Comparison of ENCODE assay signal across 18 cellular contexts in the genomic region with DNA sequence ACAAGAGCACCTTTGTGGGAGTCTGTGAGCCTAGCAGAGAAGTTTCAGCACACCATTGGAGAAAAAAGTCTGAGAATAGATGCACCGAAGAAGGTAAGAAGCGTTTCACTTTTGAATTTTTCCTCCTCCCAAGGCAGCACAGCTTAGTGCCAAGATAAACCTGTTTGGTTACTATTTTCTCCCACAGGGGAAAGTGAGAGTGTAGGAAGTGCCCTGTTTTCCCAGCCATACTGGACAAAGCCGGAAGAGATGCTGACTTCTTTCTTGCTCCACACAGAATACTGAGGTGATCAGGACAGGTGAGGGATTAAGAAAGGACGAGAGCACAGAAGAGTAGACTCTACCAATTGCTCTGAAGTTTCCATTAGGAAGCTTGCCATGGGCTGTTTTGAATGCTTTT.
"Had no signal": no experiment of that assay in that cellular context is flagged by ENCODE, and none has a peak within 500 bp of the region (broad histone marks: within the 10 kb centered on the region; RNA-seq: fewer than 3 reads in every experiment).

No MANE protein-coding gene starts in this region.

- ATAC-seq: left ventricle myocardium superior; natural killer cell; stimulated activated naive B cell treated with anti-CD40 and anti-IgM and Interleukin-4, amounts not matched to agents 10 μg/mL and 1 μg/mL and 100 μg/mL, for 72 hours had no signal

- H3K27me3 ChIP-seq: hepatocyte, right atrium auricular region, thyroid gland had no signal

- H3K27ac Mint-ChIP-seq: activated naive CD8-positive, alpha-beta T cell treated with anti-CD3 and anti-CD28 coated beads, Interleukin-2, amount 10 ng/mL, durations not matched to agents 7 days and 5 days; natural killer cell; stimulated activated naive B cell treated with anti-CD40 and anti-IgM and Interleukin-4, amounts not matched to agents 10 μg/mL and 1 μg/mL and 100 μg/mL, for 72 hours had no signal

- H2AFZ ChIP-seq: hepatocyte had no signal

- H3K27me3 Mint-ChIP-seq: activated naive CD8-positive, alpha-beta T cell treated with anti-CD3 and anti-CD28 coated beads, Interleukin-2, amount 10 ng/mL, durations not matched to agents 7 days and 5 days; stimulated activated naive B cell treated with anti-CD40 and anti-IgM and Interleukin-4, amounts not matched to agents 10 μg/mL and 1 μg/mL and 100 μg/mL, for 72 hours had no signal

- H3K9me3 ChIP-seq: right atrium auricular region, thyroid gland had no signal

- H3K4me1 Mint-ChIP-seq: activated naive CD8-positive, alpha-beta T cell treated with anti-CD3 and anti-CD28 coated beads, Interleukin-2, amount 10 ng/mL, durations not matched to agents 7 days and 5 days; natural killer cell; stimulated activated naive B cell treated with anti-CD40 and anti-IgM and Interleukin-4, amounts not matched to agents 10 μg/mL and 1 μg/mL and 100 μg/mL, for 72 hours had no signal

- H3K4me2 ChIP-seq: hepatocyte had no signal

- H3K36me3 ChIP-seq: right atrium auricular region, thyroid gland had no signal

- H3K4me3 Mint-ChIP-seq: activated naive CD8-positive, alpha-beta T cell treated with anti-CD3 and anti-CD28 coated beads, Interleukin-2, amount 10 ng/mL, durations not matched to agents 7 days and 5 days; endodermal cell; natural killer cell; stimulated activated naive B cell treated with anti-CD40 and anti-IgM and Interleukin-4, amounts not matched to agents 10 μg/mL and 1 μg/mL and 100 μg/mL, for 72 hours had no signal

- DNase-seq: activated CD4-positive, alpha-beta T cell treated with anti-CD3 and anti-CD28 coated beads for 1 hour; activated CD4-positive, alpha-beta T cell treated with anti-CD3 and anti-CD28 coated beads, Interleukin-2, amount 50 U/mL, for 4 hours; activated naive CD4-positive, alpha-beta T cell; activated naive CD8-positive, alpha-beta T cell treated with anti-CD3 and anti-CD28 coated beads, Interleukin-2, amount 10 ng/mL, durations not matched to agents 7 days and 5 days; activated T-cell treated with anti-CD3 and anti-CD28 coated beads for 4 hours; dorsolateral prefrontal cortex; endodermal cell; erythroblast; kidney; left ventricle myocardium superior; mesenchymal stem cell; natural killer cell; nucleus accumbens; stimulated activated CD4-positive, alpha-beta T cell treated with anti-CD3 and anti-CD28 coated beads, Interleukin-2, amount 100 ng/mL, for 48 hours; stimulated activated naive B cell treated with anti-CD40 and anti-IgM and Interleukin-4, amounts not matched to agents 10 μg/mL and 1 μg/mL and 100 μg/mL, for 72 hours; thyroid gland had no signal

- H3K4me3 ChIP-seq: dorsolateral prefrontal cortex, hepatocyte, right atrium auricular region, thyroid gland had no signal

- H3K27ac ChIP-seq: dorsolateral prefrontal cortex, hepatocyte, right atrium auricular region, thyroid gland had no signal

- H3K36me3 Mint-ChIP-seq: activated naive CD8-positive, alpha-beta T cell treated with anti-CD3 and anti-CD28 coated beads, Interleukin-2, amount 10 ng/mL, durations not matched to agents 7 days and 5 days; stimulated activated naive B cell treated with anti-CD40 and anti-IgM and Interleukin-4, amounts not matched to agents 10 μg/mL and 1 μg/mL and 100 μg/mL, for 72 hours had no signal

- H3K79me2 ChIP-seq: hepatocyte had no signal

- H3K4me1 ChIP-seq: right atrium auricular region, thyroid gland had no signal
